In the genomic region with DNA sequence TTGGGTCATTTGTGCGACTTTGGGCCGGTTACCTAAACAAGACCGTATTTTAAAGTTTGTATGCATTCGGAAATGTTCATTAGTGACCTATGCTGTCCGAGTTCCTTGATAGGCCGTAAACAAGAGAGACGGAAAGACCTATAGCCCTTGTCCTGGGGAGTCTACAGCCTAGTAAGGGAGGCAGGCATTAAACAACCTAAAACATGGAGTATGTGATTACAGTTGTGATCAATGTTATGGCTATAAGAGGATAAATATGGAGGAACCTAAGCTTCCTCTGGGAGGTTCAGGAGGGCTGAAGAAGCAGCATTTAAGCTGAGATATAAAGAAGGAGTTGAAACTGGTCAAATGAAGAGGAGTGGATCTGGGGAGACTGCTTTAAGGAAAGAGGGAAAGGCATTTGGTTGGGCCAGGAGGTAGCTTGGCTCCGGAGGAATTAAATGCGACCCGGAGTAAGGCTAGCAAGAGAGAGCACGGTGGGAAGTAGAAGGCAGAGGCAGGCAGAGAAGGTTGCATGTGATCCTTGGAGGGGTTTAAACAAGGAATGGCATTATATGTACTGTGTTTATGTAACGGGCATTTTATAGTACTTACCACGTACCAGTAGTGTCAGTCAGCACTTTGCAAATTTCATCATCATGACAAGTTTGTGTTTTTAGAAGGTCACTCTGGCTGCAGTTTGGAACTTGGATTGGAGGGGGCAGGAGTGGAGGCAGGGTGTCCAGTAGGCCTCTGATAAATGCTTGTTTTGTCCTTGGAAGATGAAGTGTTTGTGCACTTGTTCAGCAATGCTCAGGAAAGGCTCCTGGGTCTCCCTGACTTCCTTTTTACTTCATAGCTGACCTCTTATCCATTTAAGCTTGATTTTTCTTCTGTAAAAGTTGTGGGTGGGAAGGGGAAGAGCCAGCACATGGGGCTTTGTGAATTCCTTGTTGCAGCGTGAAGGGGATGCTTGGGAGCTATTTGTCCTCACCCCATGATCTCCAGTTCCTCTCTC, we compare ENCODE assay signal across 1 cellular context.
TF ChIP-seq lines count a peak whose summit lies in the region.

No MANE protein-coding gene starts in this region.

TF ChIP-seq in HepG2, 621 proteins besides CTCF, POLR2A, EP300 and RAD21 (continued from another document):
- TF ChIP-seq, protein P1, sequence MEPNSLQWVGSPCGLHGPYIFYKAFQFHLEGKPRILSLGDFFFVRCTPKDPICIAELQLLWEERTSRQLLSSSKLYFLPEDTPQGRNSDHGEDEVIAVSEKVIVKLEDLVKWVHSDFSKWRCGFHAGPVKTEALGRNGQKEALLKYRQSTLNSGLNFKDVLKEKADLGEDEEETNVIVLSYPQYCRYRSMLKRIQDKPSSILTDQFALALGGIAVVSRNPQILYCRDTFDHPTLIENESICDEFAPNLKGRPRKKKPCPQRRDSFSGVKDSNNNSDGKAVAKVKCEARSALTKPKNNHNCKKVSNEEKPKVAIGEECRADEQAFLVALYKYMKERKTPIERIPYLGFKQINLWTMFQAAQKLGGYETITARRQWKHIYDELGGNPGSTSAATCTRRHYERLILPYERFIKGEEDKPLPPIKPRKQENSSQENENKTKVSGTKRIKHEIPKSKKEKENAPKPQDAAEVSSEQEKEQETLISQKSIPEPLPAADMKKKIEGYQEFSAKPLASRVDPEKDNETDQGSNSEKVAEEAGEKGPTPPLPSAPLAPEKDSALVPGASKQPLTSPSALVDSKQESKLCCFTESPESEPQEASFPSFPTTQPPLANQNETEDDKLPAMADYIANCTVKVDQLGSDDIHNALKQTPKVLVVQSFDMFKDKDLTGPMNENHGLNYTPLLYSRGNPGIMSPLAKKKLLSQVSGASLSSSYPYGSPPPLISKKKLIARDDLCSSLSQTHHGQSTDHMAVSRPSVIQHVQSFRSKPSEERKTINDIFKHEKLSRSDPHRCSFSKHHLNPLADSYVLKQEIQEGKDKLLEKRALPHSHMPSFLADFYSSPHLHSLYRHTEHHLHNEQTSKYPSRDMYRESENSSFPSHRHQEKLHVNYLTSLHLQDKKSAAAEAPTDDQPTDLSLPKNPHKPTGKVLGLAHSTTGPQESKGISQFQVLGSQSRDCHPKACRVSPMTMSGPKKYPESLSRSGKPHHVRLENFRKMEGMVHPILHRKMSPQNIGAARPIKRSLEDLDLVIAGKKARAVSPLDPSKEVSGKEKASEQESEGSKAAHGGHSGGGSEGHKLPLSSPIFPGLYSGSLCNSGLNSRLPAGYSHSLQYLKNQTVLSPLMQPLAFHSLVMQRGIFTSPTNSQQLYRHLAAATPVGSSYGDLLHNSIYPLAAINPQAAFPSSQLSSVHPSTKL (CRISPR knock-in tag; IDR thresholded peaks at IDR 0.05), result peak; percentile 35; the same call in 1 of the 2 replicates
- TF ChIP-seq MBD4 (IDR thresholded peaks at IDR 0.05; ENCODE audit: borderline replicate concordance, low read length) (no peak), MED13 (CRISPR knock-in tag; IDR thresholded peaks at IDR 0.05) (no peak), CBX2 (IDR thresholded peaks at IDR 0.05; ENCODE audit: low read depth, low read length) (no peak), CBX2 (CRISPR knock-in tag; IDR thresholded peaks at IDR 0.05; ENCODE audit: low read depth) (no peak), NRL (CRISPR knock-in tag; IDR thresholded peaks at IDR 0.05; ENCODE audit: borderline replicate concordance) (no peak), NFKB2 (CRISPR knock-in tag; IDR thresholded peaks at IDR 0.05; ENCODE audit: borderline replicate concordance) (no peak), TAF1 (CRISPR knock-in tag; IDR thresholded peaks at IDR 0.05) (no peak), RBFOX2 (IDR thresholded peaks at IDR 0.05; ENCODE audit: low read depth, low read length) (no peak), HNRNPL (IDR thresholded peaks at IDR 0.05; ENCODE audit: low read depth, low read length) (no peak), ELF4 (CRISPR knock-in tag; IDR thresholded peaks at IDR 0.05; ENCODE audit: borderline replicate concordance) (0 out of 2 replicates have a peak, but pooled peaks have one; percentile 33), HNRNPK (IDR thresholded peaks at IDR 0.05; ENCODE audit: low read depth, low read length, poor library complexity, severe bottlenecking) (no peak), MAFF (IDR thresholded peaks at IDR 0.05; ENCODE audit: low read depth, low read length) (peak; percentile 74), FOXA3 (CRISPR knock-in tag; IDR thresholded peaks at IDR 0.05) (no peak), IRX3 (CRISPR knock-in tag; IDR thresholded peaks at IDR 0.05; ENCODE audit: borderline replicate concordance, low read depth) (no peak), RXRB (CRISPR knock-in tag; IDR thresholded peaks at IDR 0.05; ENCODE audit: borderline replicate concordance) (0 out of 2 replicates have a peak, but pooled peaks have one; percentile 23), ZNF772 (CRISPR knock-in tag; IDR thresholded peaks at IDR 0.05) (no peak), ZNF746 (CRISPR knock-in tag; IDR thresholded peaks at IDR 0.05) (no peak), PAWR (CRISPR knock-in tag; IDR thresholded peaks at IDR 0.05; ENCODE audit: borderline replicate concordance) (no peak), ADNP (CRISPR knock-in tag; IDR thresholded peaks at IDR 0.05) (no peak)
- TF ChIP-seq, protein P2, sequence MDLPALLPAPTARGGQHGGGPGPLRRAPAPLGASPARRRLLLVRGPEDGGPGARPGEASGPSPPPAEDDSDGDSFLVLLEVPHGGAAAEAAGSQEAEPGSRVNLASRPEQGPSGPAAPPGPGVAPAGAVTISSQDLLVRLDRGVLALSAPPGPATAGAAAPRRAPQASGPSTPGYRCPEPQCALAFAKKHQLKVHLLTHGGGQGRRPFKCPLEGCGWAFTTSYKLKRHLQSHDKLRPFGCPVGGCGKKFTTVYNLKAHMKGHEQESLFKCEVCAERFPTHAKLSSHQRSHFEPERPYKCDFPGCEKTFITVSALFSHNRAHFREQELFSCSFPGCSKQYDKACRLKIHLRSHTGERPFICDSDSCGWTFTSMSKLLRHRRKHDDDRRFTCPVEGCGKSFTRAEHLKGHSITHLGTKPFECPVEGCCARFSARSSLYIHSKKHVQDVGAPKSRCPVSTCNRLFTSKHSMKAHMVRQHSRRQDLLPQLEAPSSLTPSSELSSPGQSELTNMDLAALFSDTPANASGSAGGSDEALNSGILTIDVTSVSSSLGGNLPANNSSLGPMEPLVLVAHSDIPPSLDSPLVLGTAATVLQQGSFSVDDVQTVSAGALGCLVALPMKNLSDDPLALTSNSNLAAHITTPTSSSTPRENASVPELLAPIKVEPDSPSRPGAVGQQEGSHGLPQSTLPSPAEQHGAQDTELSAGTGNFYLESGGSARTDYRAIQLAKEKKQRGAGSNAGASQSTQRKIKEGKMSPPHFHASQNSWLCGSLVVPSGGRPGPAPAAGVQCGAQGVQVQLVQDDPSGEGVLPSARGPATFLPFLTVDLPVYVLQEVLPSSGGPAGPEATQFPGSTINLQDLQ (CRISPR knock-in tag; IDR thresholded peaks at IDR 0.05), result no peak
- TF ChIP-seq, protein P3, sequence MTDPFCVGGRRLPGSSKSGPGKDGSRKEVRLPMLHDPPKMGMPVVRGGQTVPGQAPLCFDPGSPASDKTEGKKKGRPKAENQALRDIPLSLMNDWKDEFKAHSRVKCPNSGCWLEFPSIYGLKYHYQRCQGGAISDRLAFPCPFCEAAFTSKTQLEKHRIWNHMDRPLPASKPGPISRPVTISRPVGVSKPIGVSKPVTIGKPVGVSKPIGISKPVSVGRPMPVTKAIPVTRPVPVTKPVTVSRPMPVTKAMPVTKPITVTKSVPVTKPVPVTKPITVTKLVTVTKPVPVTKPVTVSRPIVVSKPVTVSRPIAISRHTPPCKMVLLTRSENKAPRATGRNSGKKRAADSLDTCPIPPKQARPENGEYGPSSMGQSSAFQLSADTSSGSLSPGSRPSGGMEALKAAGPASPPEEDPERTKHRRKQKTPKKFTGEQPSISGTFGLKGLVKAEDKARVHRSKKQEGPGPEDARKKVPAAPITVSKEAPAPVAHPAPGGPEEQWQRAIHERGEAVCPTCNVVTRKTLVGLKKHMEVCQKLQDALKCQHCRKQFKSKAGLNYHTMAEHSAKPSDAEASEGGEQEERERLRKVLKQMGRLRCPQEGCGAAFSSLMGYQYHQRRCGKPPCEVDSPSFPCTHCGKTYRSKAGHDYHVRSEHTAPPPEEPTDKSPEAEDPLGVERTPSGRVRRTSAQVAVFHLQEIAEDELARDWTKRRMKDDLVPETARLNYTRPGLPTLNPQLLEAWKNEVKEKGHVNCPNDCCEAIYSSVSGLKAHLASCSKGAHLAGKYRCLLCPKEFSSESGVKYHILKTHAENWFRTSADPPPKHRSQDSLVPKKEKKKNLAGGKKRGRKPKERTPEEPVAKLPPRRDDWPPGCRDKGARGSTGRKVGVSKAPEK (CRISPR knock-in tag; IDR thresholded peaks at IDR 0.05; ENCODE audit: borderline replicate concordance), result no peak
